In the genomic region with DNA sequence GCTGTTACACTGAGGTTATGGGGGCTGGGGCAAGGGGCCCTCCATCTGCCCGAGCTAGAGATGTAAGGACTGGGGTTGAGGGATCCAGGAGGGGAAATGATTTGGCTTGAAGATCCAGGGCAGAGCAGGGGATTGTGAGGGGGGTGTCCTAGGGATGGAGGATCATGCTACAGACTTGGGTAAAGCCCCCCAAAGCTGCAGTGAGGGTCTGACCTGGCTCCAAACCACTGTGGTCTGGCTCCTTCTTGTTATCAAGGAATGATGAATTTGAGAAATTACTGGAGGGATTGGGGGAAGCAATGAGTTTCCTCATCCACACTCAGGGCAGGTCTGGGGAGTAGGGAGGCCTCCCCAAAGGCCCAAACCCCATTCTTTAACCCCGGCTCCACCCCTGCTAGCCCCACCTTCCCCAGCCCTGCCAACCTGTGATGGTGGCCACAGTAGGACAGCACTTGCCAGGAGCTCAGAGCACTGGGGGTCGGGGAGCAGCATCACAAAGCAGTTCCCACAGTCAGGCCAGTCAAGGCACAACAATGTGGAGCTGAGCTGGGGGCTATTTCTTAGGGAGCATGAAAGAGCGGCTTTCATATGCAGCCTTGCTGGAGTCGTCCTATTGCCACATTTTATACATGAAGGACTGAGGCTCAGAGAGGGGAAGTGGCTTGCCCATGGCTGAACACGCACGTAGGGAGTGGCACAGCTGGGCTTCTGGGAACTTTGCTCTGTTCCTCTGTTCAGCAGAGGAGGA, we compare ENCODE assay signal across 16 cellular contexts.
A peak's percentile ranks its signal among the peaks of the same experiment; 100 is the strongest.
DNase-seq lines count a peak whose midpoint lies in the region; ATAC-seq and TF ChIP-seq lines count a peak whose summit lies in the region.
"Had no signal": no experiment of that assay in that cellular context is flagged by ENCODE, and none has a peak within 500 bp of the region (broad histone marks: within the 10 kb centered on the region; RNA-seq: fewer than 3 reads in every experiment).

No MANE protein-coding gene starts in this region.

- no peaks in the 10 kb centered on the region for H3K27me3 Mint-ChIP-seq in type B pancreatic cell

- POLR2A ChIA-PET in HEK293T (lab: Yijun Ruan, JAX), result no interaction called here

- H3K27ac Mint-ChIP-seq in type B pancreatic cell, result no peak overlapping the region
- H3K27ac Mint-ChIP-seq: activated naive CD4-positive, alpha-beta T cell treated with anti-CD3 and anti-CD28 coated beads, Interleukin-2, amount 50 U/mL, for 72 hours; HFFc6; natural killer cell treated with Interleukin-12 subunit alpha and Interleukin-12 subunit beta and Interleukin-15 and Interleukin-18, amount 100 ng/mL, for 72 hours had no signal

- no peaks in the 10 kb centered on the region for H3K9me3 Mint-ChIP-seq in type B pancreatic cell
- H3K9me3 Mint-ChIP-seq: activated naive CD4-positive, alpha-beta T cell treated with anti-CD3 and anti-CD28 coated beads, Interleukin-2, amount 50 U/mL, for 72 hours; HFFc6; natural killer cell treated with Interleukin-12 subunit alpha and Interleukin-12 subunit beta and Interleukin-15 and Interleukin-18, amount 100 ng/mL, for 72 hours had no signal

- H3K4me1 Mint-ChIP-seq in type B pancreatic cell (ENCODE audit: unreplicated experiment), result peaks cover 18% of the 10 kb centered on the region

- no peaks in the 10 kb centered on the region for H3K36me3 Mint-ChIP-seq in type B pancreatic cell
- H3K36me3 Mint-ChIP-seq: activated naive CD4-positive, alpha-beta T cell treated with anti-CD3 and anti-CD28 coated beads, Interleukin-2, amount 50 U/mL, for 72 hours; mesothelial cell of epicardium; natural killer cell treated with Interleukin-12 subunit alpha and Interleukin-12 subunit beta and Interleukin-15 and Interleukin-18, amount 100 ng/mL, for 72 hours had no signal

- no peak for ATAC-seq in GM21367 (IDR thresholded peaks at IDR 0.05; ENCODE audit: unreplicated experiment)
- ATAC-seq: activated naive CD4-positive, alpha-beta T cell treated with anti-CD3 and anti-CD28 coated beads, Interleukin-2, amount 50 U/mL, for 72 hours; heart left ventricle; natural killer cell treated with Interleukin-12 subunit alpha and Interleukin-12 subunit beta and Interleukin-15 and Interleukin-18, amount 100 ng/mL, for 72 hours had no signal

- no peak overlapping the region for H3K4me3 Mint-ChIP-seq in type B pancreatic cell
- H3K4me3 Mint-ChIP-seq: HFFc6; mesothelial cell of epicardium; natural killer cell treated with Interleukin-12 subunit alpha and Interleukin-12 subunit beta and Interleukin-15 and Interleukin-18, amount 100 ng/mL, for 72 hours had no signal

- CTCF ChIA-PET in HEK293T (lab: Yijun Ruan, JAX), result no interaction called here

- TF ChIP-seq CTCF in type B pancreatic cell (conservative IDR thresholded peaks at IDR 0.05), result no peak
- no peak for TF ChIP-seq CTCF in GM20000 (IDR thresholded peaks at IDR 0.05; ENCODE audit: extremely low read depth, missing control alignments)

- peak; percentile 3 for DNase-seq in HEK293T (ENCODE audit: extremely low spot score)
- peak; percentile 5 for DNase-seq in NOMO-1 treated with dmso at 0.1 percent for 144 hours (lab: John Stamatoyannopoulos, UW; ENCODE audit: unreplicated experiment)
- DNase-seq in globus pallidus (ENCODE audit: low spot score), result peak; percentile 14
- DNase-seq in type B pancreatic cell (ENCODE audit: extremely low spot score, unreplicated experiment), result peak; percentile 49
- DNase-seq in GM20000 (ENCODE audit: low spot score), result no peak
- DNase-seq in glomerular visceral epithelial cell (ENCODE audit: extremely low spot score), result no peak
- DNase-seq: aorta, DND-41, heart left ventricle, HFFc6, NCI-H524, T-helper 1 cell had no signal

TF ChIP-seq in HEK293T, 16 proteins besides CTCF, POLR2A, EP300 and RAD21:
- TF ChIP-seq FOXK2 (IDR thresholded peaks at IDR 0.05), result no peak
- TF ChIP-seq NFRKB (IDR thresholded peaks at IDR 0.05), result no peak
- no peak for TF ChIP-seq ELF4 (IDR thresholded peaks at IDR 0.05)
- no peak for TF ChIP-seq BHLHE40 (IDR thresholded peaks at IDR 0.05; ENCODE audit: borderline replicate concordance)
- TF ChIP-seq LEF1 (IDR thresholded peaks at IDR 0.05; ENCODE audit: borderline replicate concordance), result no peak
- no peak for TF ChIP-seq ZNF384 (IDR thresholded peaks at IDR 0.05)
- no peak for TF ChIP-seq FOXM1 (IDR thresholded peaks at IDR 0.05; ENCODE audit: borderline replicate concordance)
- no peak for TF ChIP-seq ARNT (IDR thresholded peaks at IDR 0.05)
- TF ChIP-seq L3MBTL2 (conservative IDR thresholded peaks at IDR 0.05), result no peak
- no peak for TF ChIP-seq SUZ12 (IDR thresholded peaks at IDR 0.05)
- TF ChIP-seq TARDBP (IDR thresholded peaks at IDR 0.05), result no peak
- no peak for TF ChIP-seq FOXA1 (IDR thresholded peaks at IDR 0.05)
- TF ChIP-seq HDGF (IDR thresholded peaks at IDR 0.05; ENCODE audit: borderline replicate concordance), result no peak

Comparison
In these comparisons a context has a peak if more than half of its experiments do, and no peak if none do; other contexts are left out.
1. DNase-seq: peak in HEK293T (single experiment), NOMO-1 treated with dmso at 0.1 percent for 144 hours (single experiment), globus pallidus (single experiment) and type B pancreatic cell (single experiment); none in GM20000 (single experiment) and glomerular visceral epithelial cell (single experiment).